8 cellular contexts compared by ENCODE assay signal in genomic region chr2:43158259-43158880, GRCh38.
DNase-seq lines count a peak whose midpoint lies in the region; ATAC-seq and TF ChIP-seq lines count a peak whose summit lies in the region.

No MANE protein-coding gene starts in this region.

- peak in 1 of 2 donors; percentile 38 for TF ChIP-seq RAD21 in liver (IDR thresholded peaks at IDR 0.05)

- no peaks in the 10 kb centered on the region for H3K9me3 Mint-ChIP-seq in MCF 10A (ENCODE audit: unreplicated experiment)
- H3K9me3 Mint-ChIP-seq in stimulated activated naive CD8-positive, alpha-beta T cell treated with anti-CD3 and anti-CD28 coated beads, Interleukin-15, Interleukin-2, amounts not matched to agents 100 ng/mL and 50 ng/mL, for 24 hours: no peaks in the 10 kb centered on the region

- no peak for TF ChIP-seq CTCF in MCF 10A (IDR thresholded peaks at IDR 0.05; ENCODE audit: unreplicated experiment)
- TF ChIP-seq CTCF in liver (IDR thresholded peaks at IDR 0.05; ENCODE audit: low read depth, low read length, missing input control): no peak

- POLR2A ChIA-PET in MCF 10A (lab: Yijun Ruan, JAX): interaction anchor here (0.7 to 4.5 kb wide), 22 partner anchors 10 to 382 kb away, joined by 3 to 60 read pairs (median 4); partner anchors contain the start of gene ZFP36L2

- intact Hi-C loops in MCF 10A (cut with micrococcal nuclease): loop anchor here (1.0 kb wide), 3 partner anchors 26 to 83 kb away; no protein-coding TSS in a partner anchor

- DNase-seq in MCF 10A (ENCODE audit: unreplicated experiment): peak; percentile 92
- no peak for DNase-seq in middle frontal gyrus (ENCODE audit: extremely low spot score, low spot score)
- DNase-seq in NCI-H524 (lab: John Stamatoyannopoulos, UW): no peak

- CTCF ChIA-PET in MCF 10A (lab: Yijun Ruan, JAX): interaction anchor here (1.0 to 1.1 kb wide), 2 partner anchors 22 to 24 kb away, joined by 3 read pairs; no protein-coding TSS in a partner anchor

- peak overlapping the region; percentile 98 for H3K27ac Mint-ChIP-seq in MCF 10A (ENCODE audit: low read depth, unreplicated experiment)
- H3K27ac Mint-ChIP-seq in stimulated activated naive CD8-positive, alpha-beta T cell treated with anti-CD3 and anti-CD28 coated beads, Interleukin-15, Interleukin-2, amounts not matched to agents 100 ng/mL and 50 ng/mL, for 24 hours: peak overlapping the region; percentile 100

- no peaks in the 10 kb centered on the region for H3K36me3 ChIP-seq in liver (ENCODE audit: control insufficient read depth in 4 of 4, insufficient read depth in 3 of 4, low read depth in 1 of 4, low read length in 3 of 4)

- H3K36me3 Mint-ChIP-seq in MCF 10A (ENCODE audit: insufficient read depth, unreplicated experiment): no peaks in the 10 kb centered on the region
- no peaks in the 10 kb centered on the region for H3K36me3 Mint-ChIP-seq in stimulated activated naive CD8-positive, alpha-beta T cell treated with anti-CD3 and anti-CD28 coated beads, Interleukin-15, Interleukin-2, amounts not matched to agents 100 ng/mL and 50 ng/mL, for 24 hours (ENCODE audit: low read depth)

- 22% methylated on average over 11 of the region's 11 CpGs for WGBS in liver

- TSS peak; percentile 94 for BruUV-seq in MCF 10A (replicated peaks; lab: Mats Ljungman, UMichigan)

- H3K27ac ChIP-seq in liver (ENCODE audit: low read depth in 1 of 2, low read length in 2 of 2): peak overlapping the region; percentile 87 to 91

- H3K9me3 ChIP-seq in liver (ENCODE audit: control insufficient read depth in 4 of 4, low read length in 3 of 4): no peaks in the 10 kb centered on the region

- H3K27me3 ChIP-seq in liver (ENCODE audit: control insufficient read depth in 4 of 4, insufficient read depth in 4 of 4, low read length in 3 of 4): no peaks in the 10 kb centered on the region

- ATAC-seq in GM18502 (IDR thresholded peaks at IDR 0.05; ENCODE audit: poor library complexity, unreplicated experiment): peak; percentile 22
- peak; percentile 7 for ATAC-seq in HG03064 (IDR thresholded peaks at IDR 0.05; ENCODE audit: low read depth, unreplicated experiment)
- peak; percentile 62 for ATAC-seq in SK-N-SH treated with all-trans-retinoic acid at 6 μM for 48 hours

- peaks cover 45 to 73% (median 64%) of the 10 kb centered on the region in 4 donors for H3K4me1 ChIP-seq in liver (ENCODE audit: control insufficient read depth in 4 of 4, insufficient read depth in 4 of 4, low read length in 3 of 4)

- H3K27me3 Mint-ChIP-seq in MCF 10A (ENCODE audit: insufficient read depth, unreplicated experiment): no peaks in the 10 kb centered on the region
- no peaks in the 10 kb centered on the region for H3K27me3 Mint-ChIP-seq in stimulated activated naive CD8-positive, alpha-beta T cell treated with anti-CD3 and anti-CD28 coated beads, Interleukin-15, Interleukin-2, amounts not matched to agents 100 ng/mL and 50 ng/mL, for 24 hours

- no peak overlapping the region for H3K4me3 ChIP-seq in liver (ENCODE audit: low read depth in 1 of 3, low read length in 3 of 3)

- peak overlapping the region; percentile 62 for H3K4me3 Mint-ChIP-seq in MCF 10A (ENCODE audit: unreplicated experiment)
- peak overlapping the region; percentile 81 for H3K4me3 Mint-ChIP-seq in stimulated activated naive CD8-positive, alpha-beta T cell treated with anti-CD3 and anti-CD28 coated beads, Interleukin-15, Interleukin-2, amounts not matched to agents 100 ng/mL and 50 ng/mL, for 24 hours

- peak overlapping the region; percentile 7 to 64 for H3K9ac ChIP-seq in liver (ENCODE audit: low read depth in 1 of 2, low read length in 2 of 2)

- H3K4me1 Mint-ChIP-seq in MCF 10A (ENCODE audit: insufficient read depth, unreplicated experiment): peaks cover 57% of the 10 kb centered on the region
- peaks cover 75% of the 10 kb centered on the region for H3K4me1 Mint-ChIP-seq in stimulated activated naive CD8-positive, alpha-beta T cell treated with anti-CD3 and anti-CD28 coated beads, Interleukin-15, Interleukin-2, amounts not matched to agents 100 ng/mL and 50 ng/mL, for 24 hours (ENCODE audit: low read depth)

TF ChIP-seq in SK-N-SH treated with all-trans-retinoic acid at 6 μM for 48 hours, 23 proteins besides CTCF, POLR2A, EP300 and RAD21:
- TF ChIP-seq ZNF8 (CRISPR knock-in tag; IDR thresholded peaks at IDR 0.05): no peak
- no peak for TF ChIP-seq ZFP3 (CRISPR knock-in tag; IDR thresholded peaks at IDR 0.05)
- TF ChIP-seq POU6F1 (CRISPR knock-in tag; IDR thresholded peaks at IDR 0.05; ENCODE audit: borderline replicate concordance, low read depth): no peak

TF ChIP-seq in liver, 16 proteins besides CTCF, POLR2A, EP300 and RAD21:
- TF ChIP-seq RXRA (IDR thresholded peaks at IDR 0.05) (peak; percentile 64 to 70), JUND (IDR thresholded peaks at IDR 0.05) (no peak), SP1 (IDR thresholded peaks at IDR 0.05) (peak; percentile 75), ZBTB33 (IDR thresholded peaks at IDR 0.05) (no peak), GABPA (IDR thresholded peaks at IDR 0.05 in 1 of 2, conservative IDR thresholded peaks at IDR 0.05 in 1 of 2) (no peak), EGR1 (IDR thresholded peaks at IDR 0.05; ENCODE audit: low read depth in 2 of 2) (peak; percentile 69 to 83), HNF4A (conservative IDR thresholded peaks at IDR 0.05) (peak in 1 of 2 donors; percentile 48), YY1 (IDR thresholded peaks at IDR 0.05) (no peak), NR2F2 (IDR thresholded peaks at IDR 0.05) (peak; percentile 77), FOXA2 (IDR thresholded peaks at IDR 0.05) (no peak), ATF3 (IDR thresholded peaks at IDR 0.05) (no peak), FOXA1 (IDR thresholded peaks at IDR 0.05) (no peak), TAF1 (conservative IDR thresholded peaks at IDR 0.05) (no peak), HNF4G (IDR thresholded peaks at IDR 0.05) (no peak)
- TF ChIP-seq, protein P1, sequence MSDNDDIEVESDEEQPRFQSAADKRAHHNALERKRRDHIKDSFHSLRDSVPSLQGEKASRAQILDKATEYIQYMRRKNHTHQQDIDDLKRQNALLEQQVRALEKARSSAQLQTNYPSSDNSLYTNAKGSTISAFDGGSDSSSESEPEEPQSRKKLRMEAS (IDR thresholded peaks at IDR 0.05): no peak
- TF ChIP-seq, protein P2, sequence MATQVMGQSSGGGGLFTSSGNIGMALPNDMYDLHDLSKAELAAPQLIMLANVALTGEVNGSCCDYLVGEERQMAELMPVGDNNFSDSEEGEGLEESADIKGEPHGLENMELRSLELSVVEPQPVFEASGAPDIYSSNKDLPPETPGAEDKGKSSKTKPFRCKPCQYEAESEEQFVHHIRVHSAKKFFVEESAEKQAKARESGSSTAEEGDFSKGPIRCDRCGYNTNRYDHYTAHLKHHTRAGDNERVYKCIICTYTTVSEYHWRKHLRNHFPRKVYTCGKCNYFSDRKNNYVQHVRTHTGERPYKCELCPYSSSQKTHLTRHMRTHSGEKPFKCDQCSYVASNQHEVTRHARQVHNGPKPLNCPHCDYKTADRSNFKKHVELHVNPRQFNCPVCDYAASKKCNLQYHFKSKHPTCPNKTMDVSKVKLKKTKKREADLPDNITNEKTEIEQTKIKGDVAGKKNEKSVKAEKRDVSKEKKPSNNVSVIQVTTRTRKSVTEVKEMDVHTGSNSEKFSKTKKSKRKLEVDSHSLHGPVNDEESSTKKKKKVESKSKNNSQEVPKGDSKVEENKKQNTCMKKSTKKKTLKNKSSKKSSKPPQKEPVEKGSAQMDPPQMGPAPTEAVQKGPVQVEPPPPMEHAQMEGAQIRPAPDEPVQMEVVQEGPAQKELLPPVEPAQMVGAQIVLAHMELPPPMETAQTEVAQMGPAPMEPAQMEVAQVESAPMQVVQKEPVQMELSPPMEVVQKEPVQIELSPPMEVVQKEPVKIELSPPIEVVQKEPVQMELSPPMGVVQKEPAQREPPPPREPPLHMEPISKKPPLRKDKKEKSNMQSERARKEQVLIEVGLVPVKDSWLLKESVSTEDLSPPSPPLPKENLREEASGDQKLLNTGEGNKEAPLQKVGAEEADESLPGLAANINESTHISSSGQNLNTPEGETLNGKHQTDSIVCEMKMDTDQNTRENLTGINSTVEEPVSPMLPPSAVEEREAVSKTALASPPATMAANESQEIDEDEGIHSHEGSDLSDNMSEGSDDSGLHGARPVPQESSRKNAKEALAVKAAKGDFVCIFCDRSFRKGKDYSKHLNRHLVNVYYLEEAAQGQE (IDR thresholded peaks at IDR 0.05): no peak
TF ChIP-seq in liver: peak in this region for 5.

Comparison
In these comparisons a context has a peak if more than half of its experiments do, and no peak if none do; other contexts are left out.
1. ATAC-seq: peak in every context shown above with its lines; median percentile 62 in SK-N-SH treated with all-trans-retinoic acid at 6 μM for 48 hours; 22 in GM18502; 7 in HG03064.